In genomic region chr3:65607101-65607500, GRCh38 we compare ENCODE assay signal across 27 cellular contexts.
DNase-seq lines count a peak whose midpoint lies in the region; FAIRE-seq and TF ChIP-seq lines count a peak whose summit lies in the region.
"Had no signal": no experiment of that assay in that cellular context is flagged by ENCODE, and none has a peak within 500 bp of the region (broad histone marks: within the 10 kb centered on the region; RNA-seq: fewer than 3 reads in every experiment).

No MANE protein-coding gene starts in this region.

- H3K4ac ChIP-seq in neuronal stem cell (ENCODE audit: low read length), result no peak overlapping the region

- no peak for FAIRE-seq in bronchial epithelial cell (lab: Jason Lieb, UNC)
- FAIRE-seq: A204.1, HepG2 had no signal

- H4K91ac ChIP-seq in neuronal stem cell (ENCODE audit: low read depth, low read length, poor library complexity), result no peak overlapping the region

- H3K4me2 ChIP-seq in neuronal stem cell (ENCODE audit: insufficient read depth, low read length, poor library complexity, severe bottlenecking), result no peak overlapping the region
- H3K4me2 ChIP-seq: BLaER1 treated with 17β-estradiol and CSF1 and Interleukin-3, amounts not matched to agents 10 nM and 100 nM had no signal

- no peaks in the 10 kb centered on the region for H3K27me3 ChIP-seq in HUES48 (ENCODE audit: control insufficient read depth, insufficient read depth, low read length)
- no peaks in the 10 kb centered on the region for H3K27me3 ChIP-seq in bronchial epithelial cell (ENCODE audit: control insufficient read depth, insufficient read depth, low read length)
- no peaks in the 10 kb centered on the region for H3K27me3 ChIP-seq in neuronal stem cell (ENCODE audit: control insufficient read depth in 3 of 3, insufficient read depth in 3 of 3, low read depth in 1 of 3, low read length in 3 of 3)
- H3K27me3 ChIP-seq: BLaER1 treated with 17β-estradiol and CSF1 and Interleukin-3, amounts not matched to agents 10 nM and 100 nM; Peyer's patch had no signal

- no peaks in the 10 kb centered on the region for H3K79me1 ChIP-seq in neuronal stem cell (ENCODE audit: low read depth, low read length)

- H3K4me3 ChIP-seq in HUES48 (ENCODE audit: low read depth, low read length), result no peak overlapping the region
- H3K4me3 ChIP-seq in bronchial epithelial cell (ENCODE audit: low read depth, low read length), result no peak overlapping the region
- no peak overlapping the region for H3K4me3 ChIP-seq in neuronal stem cell (ENCODE audit: low read length in 2 of 2)
- H3K4me3 ChIP-seq: BLaER1 treated with 17β-estradiol and CSF1 and Interleukin-3, amounts not matched to agents 10 nM and 100 nM; Peyer's patch; SK-N-MC had no signal

- H3K9me3 ChIP-seq in HUES48 (ENCODE audit: control insufficient read depth, insufficient read depth, low read length) (no peaks in the 10 kb centered on the region), neuronal stem cell (replicated peaks in 1 of 2; ENCODE audit: control insufficient read depth in 2 of 2, insufficient read depth in 1 of 2, low read depth in 1 of 2, low read length in 2 of 2) (no peaks in the 10 kb centered on the region)
- H3K9me3 ChIP-seq: Peyer's patch had no signal

- H4K8ac ChIP-seq in neuronal stem cell (ENCODE audit: low read depth, low read length), result no peak overlapping the region

- H3K14ac ChIP-seq in neuronal stem cell (ENCODE audit: low read length), result no peak overlapping the region

- H3K36me3 ChIP-seq in HUES48 (ENCODE audit: control insufficient read depth, insufficient read depth, low read length) (no peaks in the 10 kb centered on the region), bronchial epithelial cell (ENCODE audit: control insufficient read depth, insufficient read depth, low read length) (no peaks in the 10 kb centered on the region), neuronal stem cell (replicated peaks in 1 of 2; ENCODE audit: control insufficient read depth in 2 of 2, insufficient read depth in 2 of 2, low read length in 2 of 2) (no peaks in the 10 kb centered on the region)
- H3K36me3 ChIP-seq: BLaER1 treated with 17β-estradiol and CSF1 and Interleukin-3, amounts not matched to agents 10 nM and 100 nM; Peyer's patch had no signal

- no peak overlapping the region for H2BK5ac ChIP-seq in neuronal stem cell (ENCODE audit: low read length)

- peaks cover 27% of the 10 kb centered on the region; the same call in 1 of the 2 replicates for H3K4me1 ChIP-seq in HUES48 (ENCODE audit: control insufficient read depth, insufficient read depth, low read length)
- H3K4me1 ChIP-seq in neuronal stem cell (ENCODE audit: control insufficient read depth in 2 of 2, insufficient read depth in 1 of 2, low read depth in 1 of 2, low read length in 2 of 2), result peaks cover 2% of the 10 kb centered on the region in 2 donors
- H3K4me1 ChIP-seq: BLaER1 treated with 17β-estradiol and CSF1 and Interleukin-3, amounts not matched to agents 10 nM and 100 nM; Peyer's patch had no signal

- H3K9ac ChIP-seq in HUES48 (ENCODE audit: low read depth, low read length) (no peak overlapping the region), neuronal stem cell (ENCODE audit: low read depth, low read length, poor library complexity) (no peak overlapping the region)
- H3K9ac ChIP-seq: BLaER1 treated with 17β-estradiol and CSF1 and Interleukin-3, amounts not matched to agents 10 nM and 100 nM had no signal

- H2BK15ac ChIP-seq in neuronal stem cell (ENCODE audit: low read length), result no peak overlapping the region

- H3K18ac ChIP-seq in neuronal stem cell (ENCODE audit: low read length), result no peak overlapping the region

- TF ChIP-seq CTCF in bronchial epithelial cell (IDR thresholded peaks at IDR 0.05; ENCODE audit: insufficient read depth, low read length, severe bottlenecking), result no peak

- peak; percentile 10 for DNase-seq in ELR (ENCODE audit: low read depth)
- peak; percentile 45 for DNase-seq in bronchial epithelial cell (ENCODE audit: low read depth)
- no peak for DNase-seq in neuronal stem cell (ENCODE audit: low spot score)
- no peak for DNase-seq in NCI-H1105 (lab: John Stamatoyannopoulos, UW)
- no peak for DNase-seq in stimulated activated CD4-positive, alpha-beta T cell treated with anti-CD3 and anti-CD28 coated beads, Interleukin-2, amount 100 ng/mL, for 48 hours
- no peak for DNase-seq in AG08396 (ENCODE audit: low spot score)
- DNase-seq in NOMO-1 (lab: John Stamatoyannopoulos, UW; ENCODE audit: unreplicated experiment in 2 of 2), result no peak
- DNase-seq: AML-193; CD4-positive, alpha-beta memory T cell; COR-L47; DND-41; GOT3; Kasumi-1; NCI-H1092 treated with DMSO at 0.1 percent for 48 hours; NCI-H146; NCI-H2029; NCI-H2227 treated with DMSO at 0.1 percent for 48 hours; NCI-H510A; NCI-H69; Peyer's patch; SIG-M5 had no signal

- H3K27ac ChIP-seq in HUES48 (ENCODE audit: low read depth, low read length) (peak overlapping the region; percentile 34), neuronal stem cell (replicated peaks; ENCODE audit: low read length) (peak overlapping the region; percentile 19)
- H3K27ac ChIP-seq: BLaER1 treated with 17β-estradiol and CSF1 and Interleukin-3, amounts not matched to agents 10 nM and 100 nM; HL-60; Peyer's patch; SK-N-MC had no signal

- H2AK5ac ChIP-seq in neuronal stem cell (ENCODE audit: low read depth, low read length), result no peak overlapping the region

- H2BK12ac ChIP-seq in neuronal stem cell (ENCODE audit: low read length), result no peak overlapping the region

- H2BK120ac ChIP-seq in neuronal stem cell (ENCODE audit: low read depth, low read length), result no peak overlapping the region

- no peak overlapping the region for H3K23ac ChIP-seq in neuronal stem cell (ENCODE audit: low read depth, low read length, poor library complexity)

- H2AFZ ChIP-seq in neuronal stem cell (ENCODE audit: low read length), result no peak overlapping the region

Comparison
In these comparisons a context has a peak if more than half of its experiments do, and no peak if none do; other contexts are left out.
1. DNase-seq: peak in ELR (single experiment) and bronchial epithelial cell (single experiment); none in neuronal stem cell (single experiment), NCI-H1105 (single experiment), stimulated activated CD4-positive, alpha-beta T cell treated with anti-CD3 and anti-CD28 coated beads, Interleukin-2, amount 100 ng/mL, for 48 hours (0 of 2), AG08396 (single experiment) and NOMO-1 (0 of 2).